ENCODE assay signal across 25 cellular contexts in the genomic region with DNA sequence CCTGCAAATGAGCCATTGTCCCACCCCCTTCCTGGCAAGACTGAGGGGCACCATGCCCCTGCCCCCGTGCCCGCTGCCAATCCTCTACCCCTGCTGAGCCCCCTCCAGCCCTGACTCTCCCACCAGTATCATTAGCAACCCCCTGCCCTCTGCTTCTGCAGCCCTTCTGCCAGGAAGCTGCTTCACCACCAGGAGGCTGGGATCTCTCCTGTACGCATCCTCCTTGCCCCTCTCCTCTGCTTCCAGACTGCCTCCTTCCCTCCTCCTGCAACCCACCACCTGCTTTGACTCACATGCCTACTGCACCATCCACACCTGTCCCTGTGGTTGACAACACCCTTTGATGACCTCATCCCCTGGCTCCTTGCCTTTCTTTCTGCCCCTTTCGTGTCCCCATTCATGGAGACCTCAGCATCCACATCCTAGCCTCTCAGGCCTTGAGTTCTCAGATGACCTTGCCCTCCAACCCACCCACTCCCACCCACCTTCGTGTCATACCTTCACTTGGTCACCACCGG. TPM values are rescaled to one million over a fixed set of nuclear protein-coding genes. Genes with fewer than 3 reads are reported as not detected.
"Had no signal": no experiment of that assay in that cellular context is flagged by ENCODE, and none has a peak within 500 bp of the region (broad histone marks: within the 10 kb centered on the region; RNA-seq: fewer than 3 reads in every experiment).

No MANE protein-coding gene starts in this region.

- H3K27me3 ChIP-seq: neural progenitor cell, pancreas, uterus had no signal

- ATAC-seq: activated T-helper 17 cell treated with anti-CD3 and anti-CD28 coated beads, Interleukin-2, amount 50 U/mL, for 72 hours; heart right ventricle; left colon; pancreas had no signal

- H3K4me3 Mint-ChIP-seq: activated naive CD4-positive, alpha-beta T cell treated with anti-CD3 and anti-CD28 coated beads for 36 hours; activated T-helper 17 cell treated with anti-CD3 and anti-CD28 coated beads, Interleukin-2, amount 50 U/mL, for 72 hours; naive B cell; neural progenitor cell had no signal

- H3K4me3 ChIP-seq: heart right ventricle, lung, neural progenitor cell, pancreas, tibial artery, uterus had no signal

- H3K4me1 ChIP-seq: heart right ventricle, neural progenitor cell, pancreas, tibial artery, uterus had no signal

- H3K9me3 ChIP-seq: heart right ventricle, pancreas, tibial artery, uterus had no signal

- DNase-seq: activated CD4-positive, alpha-beta T cell treated with anti-CD3 and anti-CD28 coated beads, Interleukin-2, amount 50 U/mL, for 48 hours; activated CD4-positive, CD25-positive, alpha-beta regulatory T cell treated with anti-CD3 and anti-CD28 coated beads, Interleukin-2, amount 50 U/mL, for 72 hours; activated naive CD4-positive, alpha-beta T cell treated with anti-CD3 and anti-CD28 coated beads for 36 hours; central memory CD4-positive, alpha-beta T cell; effector CD8-positive, alpha-beta T cell; heart right ventricle; left colon; naive B cell; pancreas; retina; stimulated activated CD4-positive, alpha-beta T cell treated with anti-CD3 and anti-CD28 coated beads, Interleukin-15, amount 100 ng/mL, for 24 hours; stimulated activated CD4-positive, alpha-beta T cell treated with anti-CD3 and anti-CD28 coated beads, Interleukin-4, amount 100 ng/mL, for 1 hour; stimulated activated naive CD4-positive, alpha-beta T cell; T-helper 1 cell; T1000; tibial artery; uterus had no signal

- H3K36me3 Mint-ChIP-seq: naive B cell, neural progenitor cell had no signal

- H3K27ac Mint-ChIP-seq: activated naive CD4-positive, alpha-beta T cell treated with anti-CD3 and anti-CD28 coated beads for 36 hours; activated T-helper 17 cell treated with anti-CD3 and anti-CD28 coated beads, Interleukin-2, amount 50 U/mL, for 72 hours; naive B cell; neural progenitor cell had no signal

- H2AFZ ChIP-seq: neural progenitor cell had no signal

- H3K4me2 ChIP-seq: neural progenitor cell had no signal

- H3K27ac ChIP-seq: epithelial cell of prostate, heart right ventricle, neural progenitor cell, pancreas, tibial artery, uterus had no signal

- FAIRE-seq: frontal cortex, pancreas had no signal

- H3K36me3 ChIP-seq: heart right ventricle, neural progenitor cell, pancreas, tibial artery, uterus had no signal

- H3K4me1 Mint-ChIP-seq: activated T-helper 17 cell treated with anti-CD3 and anti-CD28 coated beads, Interleukin-2, amount 50 U/mL, for 72 hours had no signal

- H3K9me3 Mint-ChIP-seq: activated naive CD4-positive, alpha-beta T cell treated with anti-CD3 and anti-CD28 coated beads for 36 hours; activated T-helper 17 cell treated with anti-CD3 and anti-CD28 coated beads, Interleukin-2, amount 50 U/mL, for 72 hours had no signal

- H3K9ac ChIP-seq: neural progenitor cell had no signal

RNA-seq across cellular contexts. Expression of gene PNPLA5, which starts 18.4 kb away (rescaled TPM):
- total RNA-seq: activated naive CD4-positive, alpha-beta T cell treated with anti-CD3 and anti-CD28 coated beads for 36 hours; activated T-helper 17 cell treated with anti-CD3 and anti-CD28 coated beads, Interleukin-2, amount 50 U/mL, for 72 hours; heart right ventricle; left colon; lung; pancreas; skeletal muscle tissue; subcutaneous adipose tissue; uterus had no signal
- polyA plus RNA-seq: fibroblast of lung, heart right ventricle, lung, pancreas had no signal

RNA-seq across cellular contexts. Expression of gene SULT4A1, which starts 47.9 kb away (rescaled TPM):
- total RNA-seq: activated naive CD4-positive, alpha-beta T cell treated with anti-CD3 and anti-CD28 coated beads for 36 hours had no signal
